ENCODE assay signal across 28 cellular contexts in the genomic region with DNA sequence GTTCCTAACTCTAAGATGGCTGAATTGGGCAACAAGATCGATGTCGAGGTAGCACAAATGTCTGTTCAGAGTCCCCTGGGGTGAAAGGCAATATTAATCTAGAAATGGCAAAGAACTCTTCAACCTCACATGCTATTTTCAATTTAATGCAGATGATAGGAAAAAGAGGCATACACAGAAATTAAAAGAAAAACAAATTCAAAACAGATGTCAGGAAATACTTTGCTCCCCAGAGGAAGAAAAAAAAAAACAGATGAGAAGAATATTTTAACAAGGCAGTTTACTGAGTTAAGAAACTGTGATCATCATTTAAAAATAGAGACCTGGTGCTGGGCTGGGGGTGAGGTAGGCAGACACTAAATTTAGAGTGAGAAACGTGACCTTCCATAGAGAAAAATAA.
A peak's percentile ranks its signal among the peaks of the same experiment; 100 is the strongest.
DNase-seq lines count a peak whose midpoint lies in the region; ATAC-seq, FAIRE-seq and TF ChIP-seq lines count a peak whose summit lies in the region.
"Had no signal": no experiment of that assay in that cellular context is flagged by ENCODE, and none has a peak within 500 bp of the region (broad histone marks: within the 10 kb centered on the region; RNA-seq: fewer than 3 reads in every experiment).

No MANE protein-coding gene starts in this region.

- in situ Hi-C loops in KBM-7 (cut with MboI; ENCODE audit: low pct_unique_long_range_greater_than_20kb, low sequenced_read_pairs), result no loop called here

- no peaks in the 10 kb centered on the region for H3K36me3 Mint-ChIP-seq in osteocyte (ENCODE audit: unreplicated experiment)
- no peaks in the 10 kb centered on the region for H3K36me3 Mint-ChIP-seq in naive thymus-derived CD4-positive, alpha-beta T cell
- H3K36me3 Mint-ChIP-seq: CD4-positive, alpha-beta memory T cell had no signal

- H3K9me3 ChIP-seq in naive thymus-derived CD4-positive, alpha-beta T cell (ENCODE audit: control insufficient read depth in 2 of 3, low read length in 3 of 3), result no peaks in the 10 kb centered on the region
- H3K9me3 ChIP-seq in stomach, result no peaks in the 10 kb centered on the region
- H3K9me3 ChIP-seq: Caco-2 had no signal

- TF ChIP-seq EP300 in stomach (IDR thresholded peaks at IDR 0.05), result no peak

- no peaks in the 10 kb centered on the region for H3K4me1 ChIP-seq in naive thymus-derived CD4-positive, alpha-beta T cell (ENCODE audit: control insufficient read depth in 2 of 2, insufficient read depth in 2 of 2, low read length in 2 of 2)
- no peaks in the 10 kb centered on the region for H3K4me1 ChIP-seq in stomach

- no peak overlapping the region for H3K4me3 ChIP-seq in AG10803 (ENCODE audit: low read length)
- H3K4me3 ChIP-seq in naive thymus-derived CD4-positive, alpha-beta T cell (ENCODE audit: low read length), result no peak overlapping the region
- H3K4me3 ChIP-seq in stomach, result no peak overlapping the region
- H3K4me3 ChIP-seq: GM23338 had no signal

- no peaks in the 10 kb centered on the region for H3K9me3 Mint-ChIP-seq in osteocyte (ENCODE audit: unreplicated experiment)
- peaks cover 0 to 16% (median 5%) of the 10 kb centered on the region in 11 donors for H3K9me3 Mint-ChIP-seq in naive thymus-derived CD4-positive, alpha-beta T cell
- H3K9me3 Mint-ChIP-seq: GM23338, H9 had no signal

- DNase-seq in AG10803 (ENCODE audit: low read depth), result peak; percentile 22
- DNase-seq in EH (ENCODE audit: low read depth), result peak; percentile 45
- DNase-seq in osteocyte (ENCODE audit: extremely low spot score, unreplicated experiment), result no peak
- no peak for DNase-seq in naive thymus-derived CD4-positive, alpha-beta T cell
- no peak for DNase-seq in KBM-7
- DNase-seq in stomach, result no peak
- DNase-seq: 8988T; ACHN; C1 segment of cervical spinal cord; Caco-2; CD4-positive, alpha-beta memory T cell; GF-D8; H9; Karpas-422; MV-4-11; NCI-H1105; NCI-H1436 treated with DMSO at 0.1 percent for 48 hours; NCI-H187 treated with DMSO at 0.1 percent for 48 hours; NCI-H2107; NCI-H446; NCI-H526; NCI-H82; SHP77 treated with DMSO at 0.1 percent for 48 hours had no signal

- TF ChIP-seq POLR2A in stomach (IDR thresholded peaks at IDR 0.05), result no peak

- no peaks in the 10 kb centered on the region for H3K27me3 ChIP-seq in naive thymus-derived CD4-positive, alpha-beta T cell (ENCODE audit: control insufficient read depth in 2 of 2, insufficient read depth in 2 of 2, low read length in 2 of 2)
- no peaks in the 10 kb centered on the region for H3K27me3 ChIP-seq in stomach

- H3K27me3 Mint-ChIP-seq in osteocyte (ENCODE audit: unreplicated experiment), result peaks cover 11% of the 10 kb centered on the region
- H3K27me3 Mint-ChIP-seq in naive thymus-derived CD4-positive, alpha-beta T cell, result peaks cover 0 to 7% (median 0%) of the 10 kb centered on the region in 5 donors
- H3K27me3 Mint-ChIP-seq: CD4-positive, alpha-beta memory T cell had no signal

- TF ChIP-seq CTCF in AG10803 (conservative IDR thresholded peaks at IDR 0.05; ENCODE audit: low read length), result no peak
- TF ChIP-seq CTCF in osteocyte (IDR thresholded peaks at IDR 0.05), result no peak
- no peak for TF ChIP-seq CTCF in stomach (IDR thresholded peaks at IDR 0.05)

- H3K27ac Mint-ChIP-seq in osteocyte (ENCODE audit: unreplicated experiment), result no peak overlapping the region
- no peak overlapping the region for H3K27ac Mint-ChIP-seq in naive thymus-derived CD4-positive, alpha-beta T cell
- H3K27ac Mint-ChIP-seq: CD4-positive, alpha-beta memory T cell; GM23338 had no signal

- intact Hi-C loops in naive thymus-derived CD4-positive, alpha-beta T cell (cut with micrococcal nuclease), result no loop called here
- intact Hi-C loops in stomach (cut with DNase I; ENCODE audit: low total_unique reads), result no loop called here

- H3K4me1 Mint-ChIP-seq in osteocyte (ENCODE audit: unreplicated experiment), result peaks cover 11% of the 10 kb centered on the region
- H3K4me1 Mint-ChIP-seq in naive thymus-derived CD4-positive, alpha-beta T cell, result no peaks in the 10 kb centered on the region
- H3K4me1 Mint-ChIP-seq: CD4-positive, alpha-beta memory T cell had no signal

- H3K4me3 Mint-ChIP-seq in osteocyte (ENCODE audit: unreplicated experiment), result peak overlapping the region; percentile 19
- H3K4me3 Mint-ChIP-seq in naive thymus-derived CD4-positive, alpha-beta T cell, result no peak overlapping the region
- H3K4me3 Mint-ChIP-seq: CD4-positive, alpha-beta memory T cell; GM23338; H9 had no signal

- POLR2A ChIA-PET in naive thymus-derived CD4-positive, alpha-beta T cell (lab: Charles Lee), result no interaction called here

- 63 to 90% (median 80%) methylated on average over 3 of the region's 3 CpGs for WGBS in stomach, 5 donors

- FAIRE-seq in endometrium (lab: Jason Lieb, UNC), result peak; percentile 92
- FAIRE-seq: GM12891 had no signal

- CTCF ChIA-PET in naive thymus-derived CD4-positive, alpha-beta T cell (lab: Charles Lee), result no interaction called here

- no peaks in the 10 kb centered on the region for H3K36me3 ChIP-seq in naive thymus-derived CD4-positive, alpha-beta T cell (ENCODE audit: control insufficient read depth in 2 of 3, insufficient read depth in 3 of 3, low read length in 3 of 3)
- no peaks in the 10 kb centered on the region for H3K36me3 ChIP-seq in stomach

- no peak for ATAC-seq in naive thymus-derived CD4-positive, alpha-beta T cell
- ATAC-seq: GM23338, Panc1 had no signal

- H3K27ac ChIP-seq in naive thymus-derived CD4-positive, alpha-beta T cell (ENCODE audit: low read depth, low read length), result no peak overlapping the region
- no peak overlapping the region for H3K27ac ChIP-seq in stomach
- H3K27ac ChIP-seq: RWPE1 had no signal

Comparison
In these comparisons a context has a peak if more than half of its experiments do, and no peak if none do; other contexts are left out.
1. DNase-seq: peak in AG10803 (single experiment) and EH (single experiment); none in osteocyte (single experiment), naive thymus-derived CD4-positive, alpha-beta T cell (0 of 9), KBM-7 (single experiment) and stomach (single experiment).